In the genomic region with DNA sequence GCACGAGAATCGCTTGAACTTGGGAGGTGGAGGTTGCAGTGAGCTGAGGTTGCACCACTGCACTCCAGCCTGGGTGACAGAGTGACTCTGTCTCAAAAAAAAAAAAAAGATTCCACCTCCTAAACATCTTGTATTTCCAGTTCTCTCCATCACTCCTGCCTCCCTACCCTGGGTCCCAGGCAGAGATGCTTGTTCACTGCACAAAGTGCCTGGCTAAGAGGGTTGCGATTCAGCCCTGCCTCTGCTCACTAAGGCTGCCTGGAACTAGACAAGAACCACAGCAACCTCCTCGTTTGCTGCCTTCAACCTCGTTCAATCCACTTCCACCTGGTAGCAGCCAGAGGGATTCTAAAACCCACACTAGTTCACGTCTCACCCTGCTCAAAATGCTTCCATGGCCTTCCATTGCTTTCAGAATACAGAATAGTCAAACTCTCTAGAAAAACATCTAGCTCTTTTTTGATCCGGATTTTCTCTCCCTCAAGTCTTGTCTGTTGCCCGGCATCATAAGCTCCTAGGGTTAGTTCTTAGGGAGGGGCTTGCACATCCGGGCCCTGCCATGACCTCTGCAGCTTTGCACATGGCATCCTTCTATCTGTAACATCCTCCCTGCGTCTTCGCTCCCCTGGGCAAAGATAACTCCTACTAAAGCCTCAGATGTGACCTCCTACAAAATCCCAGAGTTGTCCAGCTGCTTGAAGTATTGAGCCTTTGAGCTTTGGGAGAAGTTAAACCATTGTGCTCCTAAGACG, we compare ENCODE assay signal across 7 cellular contexts. TPM values are rescaled to one million over a fixed set of nuclear protein-coding genes. Genes with fewer than 3 reads are reported as not detected.
DNase-seq lines count a peak whose midpoint lies in the region; ATAC-seq, FAIRE-seq and TF ChIP-seq lines count a peak whose summit lies in the region.

No MANE protein-coding gene starts in this region.

- ATAC-seq in HG02885 (IDR thresholded peaks at IDR 0.05; ENCODE audit: poor library complexity, unreplicated experiment) = peak; percentile 22
- ATAC-seq in naive thymus-derived CD4-positive, alpha-beta T cell = no peak

- peaks cover 7% of the 10 kb centered on the region in 2 donors for H3K4me1 ChIP-seq in naive thymus-derived CD4-positive, alpha-beta T cell (ENCODE audit: control insufficient read depth in 2 of 2, insufficient read depth in 2 of 2, low read length in 2 of 2)
- H3K4me1 ChIP-seq in vagina = peaks cover 8% of the 10 kb centered on the region

- H3K4me1 Mint-ChIP-seq in activated T-helper 1 cell treated with anti-CD3 and anti-CD28 coated beads, Interleukin-12 subunit alpha, Interleukin-12 subunit beta, Interleukin-2, Interleukin-4 antibody, amounts not matched to agents 30 ng/mL and 10 ng/mL and 1 ng/mL, durations not matched to agents 14 hours and 24 hours and 36 hours (ENCODE audit: low read depth) = peaks cover 44% of the 10 kb centered on the region
- peaks cover 11 to 47% (median 20%) of the 10 kb centered on the region in 7 donors for H3K4me1 Mint-ChIP-seq in naive thymus-derived CD4-positive, alpha-beta T cell

- peak overlapping the region; percentile 100 for H3K4me3 Mint-ChIP-seq in activated T-helper 1 cell treated with anti-CD3 and anti-CD28 coated beads, Interleukin-12 subunit alpha, Interleukin-12 subunit beta, Interleukin-2, Interleukin-4 antibody, amounts not matched to agents 30 ng/mL and 10 ng/mL and 1 ng/mL, durations not matched to agents 14 hours and 24 hours and 36 hours
- H3K4me3 Mint-ChIP-seq in naive thymus-derived CD4-positive, alpha-beta T cell = peak overlapping the region; percentile 49 to 89 (median 80)

- intact Hi-C loops in activated T-helper 1 cell treated with anti-CD3 and anti-CD28 coated beads, Interleukin-12 subunit alpha, Interleukin-12 subunit beta, Interleukin-2, Interleukin-4 antibody, amounts not matched to agents 30 ng/mL and 10 ng/mL and 1 ng/mL, durations not matched to agents 14 hours and 24 hours and 36 hours (cut with micrococcal nuclease) = loop anchor here (5.0 to 10.0 kb wide), 2 partner anchors 685 to 1512 kb away; a partner anchor contains a TSS
- intact Hi-C loops in naive thymus-derived CD4-positive, alpha-beta T cell (cut with micrococcal nuclease) = loop anchor here (5.0 to 10.0 kb wide), 5 partner anchors 1240 to 2002 kb away; a partner anchor contains a TSS
- intact Hi-C loops in vagina (cut with DNase I) = no loop called here

- TF ChIP-seq CTCF in D721Med (IDR thresholded peaks at IDR 0.05; ENCODE audit: insufficient read depth, missing control alignments) = no peak
- TF ChIP-seq CTCF in vagina (IDR thresholded peaks at IDR 0.05) = no peak
- TF ChIP-seq CTCF in GM20000 (IDR thresholded peaks at IDR 0.05; ENCODE audit: extremely low read depth, missing control alignments) = no peak

- H3K27ac Mint-ChIP-seq in activated T-helper 1 cell treated with anti-CD3 and anti-CD28 coated beads, Interleukin-12 subunit alpha, Interleukin-12 subunit beta, Interleukin-2, Interleukin-4 antibody, amounts not matched to agents 30 ng/mL and 10 ng/mL and 1 ng/mL, durations not matched to agents 14 hours and 24 hours and 36 hours = no peak overlapping the region
- H3K27ac Mint-ChIP-seq in naive thymus-derived CD4-positive, alpha-beta T cell = peak overlapping the region in 6 of 9 donors; percentile 78 to 93 (median 87)

- H3K36me3 ChIP-seq in naive thymus-derived CD4-positive, alpha-beta T cell (ENCODE audit: control insufficient read depth in 2 of 3, insufficient read depth in 3 of 3, low read length in 3 of 3) = no peaks in the 10 kb centered on the region
- no peaks in the 10 kb centered on the region for H3K36me3 ChIP-seq in vagina

- no peak overlapping the region for H3K27ac ChIP-seq in naive thymus-derived CD4-positive, alpha-beta T cell (ENCODE audit: low read depth, low read length)
- no peak overlapping the region for H3K27ac ChIP-seq in vagina

- FAIRE-seq in D721Med (lab: Jason Lieb, UNC) = no peak

- H3K9me3 Mint-ChIP-seq in activated T-helper 1 cell treated with anti-CD3 and anti-CD28 coated beads, Interleukin-12 subunit alpha, Interleukin-12 subunit beta, Interleukin-2, Interleukin-4 antibody, amounts not matched to agents 30 ng/mL and 10 ng/mL and 1 ng/mL, durations not matched to agents 14 hours and 24 hours and 36 hours = no peaks in the 10 kb centered on the region
- no peaks in the 10 kb centered on the region for H3K9me3 Mint-ChIP-seq in naive thymus-derived CD4-positive, alpha-beta T cell

- TF ChIP-seq POLR2A in vagina (IDR thresholded peaks at IDR 0.05) = no peak

- H3K4me3 ChIP-seq in naive thymus-derived CD4-positive, alpha-beta T cell (ENCODE audit: low read length) = no peak overlapping the region
- H3K4me3 ChIP-seq in vagina = peak overlapping the region in 1 of 2 donors; percentile 58

- H3K36me3 Mint-ChIP-seq in activated T-helper 1 cell treated with anti-CD3 and anti-CD28 coated beads, Interleukin-12 subunit alpha, Interleukin-12 subunit beta, Interleukin-2, Interleukin-4 antibody, amounts not matched to agents 30 ng/mL and 10 ng/mL and 1 ng/mL, durations not matched to agents 14 hours and 24 hours and 36 hours (ENCODE audit: low read depth) = peaks cover 21% of the 10 kb centered on the region
- peaks cover 0 to 10% (median 0%) of the 10 kb centered on the region in 5 donors for H3K36me3 Mint-ChIP-seq in naive thymus-derived CD4-positive, alpha-beta T cell

- POLR2A ChIA-PET in naive thymus-derived CD4-positive, alpha-beta T cell (lab: Charles Lee) = interaction anchor here (0.7 to 2.8 kb wide), 7 partner anchors 7 to 1652 kb away, joined by 3 to 16 read pairs (median 6); a partner anchor contains a TSS

- H3K9me3 ChIP-seq in naive thymus-derived CD4-positive, alpha-beta T cell (ENCODE audit: control insufficient read depth in 2 of 3, low read length in 3 of 3) = no peaks in the 10 kb centered on the region
- H3K9me3 ChIP-seq in vagina = no peaks in the 10 kb centered on the region

- no peaks in the 10 kb centered on the region for H3K27me3 ChIP-seq in naive thymus-derived CD4-positive, alpha-beta T cell (ENCODE audit: control insufficient read depth in 2 of 2, insufficient read depth in 2 of 2, low read length in 2 of 2)
- H3K27me3 ChIP-seq in vagina = no peaks in the 10 kb centered on the region

- no peaks in the 10 kb centered on the region for H3K27me3 Mint-ChIP-seq in activated T-helper 1 cell treated with anti-CD3 and anti-CD28 coated beads, Interleukin-12 subunit alpha, Interleukin-12 subunit beta, Interleukin-2, Interleukin-4 antibody, amounts not matched to agents 30 ng/mL and 10 ng/mL and 1 ng/mL, durations not matched to agents 14 hours and 24 hours and 36 hours (ENCODE audit: insufficient read depth)
- H3K27me3 Mint-ChIP-seq in naive thymus-derived CD4-positive, alpha-beta T cell = no peaks in the 10 kb centered on the region

- CTCF ChIA-PET in naive thymus-derived CD4-positive, alpha-beta T cell (lab: Charles Lee) = interaction anchor here (0.7 to 1.5 kb wide), 3 partner anchors 22 to 369 kb away, joined by 4 to 9 read pairs (median 5); no protein-coding TSS in a partner anchor

- DNase-seq in D721Med (ENCODE audit: insufficient read length, low spot score) = peak; percentile 63
- DNase-seq in activated T-helper 1 cell treated with anti-CD3 and anti-CD28 coated beads, Interleukin-12 subunit alpha, Interleukin-12 subunit beta, Interleukin-2, Interleukin-4 antibody, amounts not matched to agents 30 ng/mL and 10 ng/mL and 1 ng/mL, durations not matched to agents 14 hours and 24 hours and 36 hours (ENCODE audit: low spot score) = no peak
- no peak for DNase-seq in naive thymus-derived CD4-positive, alpha-beta T cell
- DNase-seq in vagina (ENCODE audit: extremely low spot score in 2 of 2) = no peak
- DNase-seq in ureter (ENCODE audit: low spot score) = no peak
- DNase-seq in GM20000 (ENCODE audit: low spot score) = no peak

RNA-seq across cellular contexts. Expression of a gene that starts 1.0 kb away (rescaled TPM):
- total RNA-seq in activated T-helper 1 cell treated with anti-CD3 and anti-CD28 coated beads, Interleukin-12 subunit alpha, Interleukin-12 subunit beta, Interleukin-2, Interleukin-4 antibody, amounts not matched to agents 30 ng/mL and 10 ng/mL and 1 ng/mL, durations not matched to agents 14 hours and 24 hours and 36 hours = 214 and 229 TPM in 2 replicates
- total RNA-seq in naive thymus-derived CD4-positive, alpha-beta T cell = 100 to 1,000 TPM in 1 of 5 experiments, 10 to 100 TPM in 3, 1 to 10 TPM in 1; 8.8 to 126 (median 11.3) TPM
- polyA plus RNA-seq in naive thymus-derived CD4-positive, alpha-beta T cell = 10 to 100 TPM; 11.5 to 14.5 TPM
- 19.4 TPM for total RNA-seq in vagina
- total RNA-seq in ureter = 12.2 TPM

RNA-seq across cellular contexts. Expression of a gene that starts 6.7 kb away (rescaled TPM):
- total RNA-seq in activated T-helper 1 cell treated with anti-CD3 and anti-CD28 coated beads, Interleukin-12 subunit alpha, Interleukin-12 subunit beta, Interleukin-2, Interleukin-4 antibody, amounts not matched to agents 30 ng/mL and 10 ng/mL and 1 ng/mL, durations not matched to agents 14 hours and 24 hours and 36 hours = 37.2 and 41.3 TPM in 2 replicates
- 10 to 100 TPM; 13.6 to 30.6 (median 24.5) TPM for total RNA-seq in naive thymus-derived CD4-positive, alpha-beta T cell
- 10 to 100 TPM; 15.5 to 33.8 TPM for polyA plus RNA-seq in naive thymus-derived CD4-positive, alpha-beta T cell
- total RNA-seq in vagina (54.0 TPM), ureter (30.5 TPM)

RNA-seq across cellular contexts. Expression of a gene that starts 31.8 kb away (rescaled TPM):
- 9.7 and 10.3 TPM in 2 replicates for total RNA-seq in activated T-helper 1 cell treated with anti-CD3 and anti-CD28 coated beads, Interleukin-12 subunit alpha, Interleukin-12 subunit beta, Interleukin-2, Interleukin-4 antibody, amounts not matched to agents 30 ng/mL and 10 ng/mL and 1 ng/mL, durations not matched to agents 14 hours and 24 hours and 36 hours
- 1 to 10 TPM; 2.2 to 5.5 (median 3.6) TPM for total RNA-seq in naive thymus-derived CD4-positive, alpha-beta T cell
- 1 to 10 TPM; 3.0 to 6.5 TPM for polyA plus RNA-seq in naive thymus-derived CD4-positive, alpha-beta T cell
- total RNA-seq in vagina (2.9 TPM), ureter (15.9 TPM)
